In the genomic region with DNA sequence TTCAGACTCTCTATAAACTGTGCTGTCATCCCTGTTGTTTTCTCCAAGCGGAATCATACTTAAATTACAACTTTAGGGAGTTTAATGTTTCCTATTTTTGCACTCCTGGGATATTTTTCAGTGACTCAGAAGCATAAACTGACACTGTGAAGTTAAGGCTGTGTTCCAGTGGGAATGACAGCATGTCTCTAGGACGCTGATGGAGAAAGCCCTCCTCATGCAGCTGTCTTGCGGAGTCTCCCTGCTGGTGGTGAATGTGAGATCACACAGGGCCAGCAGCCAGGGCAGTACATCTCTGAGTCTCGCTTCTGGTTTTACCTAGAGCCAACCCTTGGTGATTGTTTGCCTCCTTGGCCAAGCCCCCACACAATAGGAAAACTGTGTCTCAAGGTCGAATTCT, we compare ENCODE assay signal across 12 cellular contexts. TPM values are rescaled to one million over a fixed set of nuclear protein-coding genes. Genes with fewer than 3 reads are reported as not detected.
DNase-seq lines count a peak whose midpoint lies in the region; TF ChIP-seq lines count a peak whose summit lies in the region.
"Had no signal": no experiment of that assay in that cellular context is flagged by ENCODE, and none has a peak within 500 bp of the region (broad histone marks: within the 10 kb centered on the region; RNA-seq: fewer than 3 reads in every experiment).

No MANE protein-coding gene starts in this region.

- no peak for TF ChIP-seq CTCF in HFFc6 (IDR thresholded peaks at IDR 0.05)

- peak overlapping the region; percentile 26; the same call in 1 of the 2 replicates for H3K27ac Mint-ChIP-seq in HFFc6

- no peak overlapping the region for H3K27ac ChIP-seq in effector memory CD4-positive, alpha-beta T cell (ENCODE audit: insufficient read depth, low read length, poor library complexity, severe bottlenecking)

- peak; percentile 22 for DNase-seq in HFFc6
- peak; percentile 8 for DNase-seq in cerebellum (ENCODE audit: low spot score)
- DNase-seq in iPS-NIHi7 (ENCODE audit: extremely low spot score), result peak; percentile 37
- DNase-seq in skeletal muscle cell (ENCODE audit: low read depth), result peak; percentile 86
- no peak for DNase-seq in activated CD4-positive, CD25-positive, alpha-beta regulatory T cell treated with anti-CD3 and anti-CD28 coated beads, Interleukin-2, amount 50 U/mL, for 72 hours
- DNase-seq in NCI-H69 (lab: John Stamatoyannopoulos, UW), result no peak
- no peak for DNase-seq in effector memory CD4-positive, alpha-beta T cell
- no peak for DNase-seq in NCI-H1417 treated with DMSO at 0.1 percent for 48 hours (lab: John Stamatoyannopoulos, UW)
- DNase-seq: cerebellar nuclear complex; NCI-H187 treated with DMSO at 0.1 percent for 48 hours; stimulated activated CD4-positive, alpha-beta T cell treated with anti-CD3 and anti-CD28 coated beads, Interleukin-4, amount 100 ng/mL, for 1 hour had no signal

- H3K4me1 Mint-ChIP-seq in HFFc6 (ENCODE audit: low read depth), result peaks cover 32% of the 10 kb centered on the region

- H3K9me3 ChIP-seq in effector memory CD4-positive, alpha-beta T cell (ENCODE audit: control insufficient read depth, low read length), result no peaks in the 10 kb centered on the region

- no peak overlapping the region for H3K4me3 ChIP-seq in skeletal muscle cell (ENCODE audit: low read depth, low read length)
- no peak overlapping the region for H3K4me3 ChIP-seq in effector memory CD4-positive, alpha-beta T cell (ENCODE audit: insufficient read depth, low read depth, low read length, poor library complexity, severe bottlenecking)

- H3K9me3 Mint-ChIP-seq in HFFc6, result no peaks in the 10 kb centered on the region
- H3K9me3 Mint-ChIP-seq: natural killer cell treated with Interleukin-12 subunit alpha and Interleukin-12 subunit beta and Interleukin-15 and Interleukin-18, amount 100 ng/mL, for 72 hours had no signal

- peaks cover 22% of the 10 kb centered on the region for H3K4me1 ChIP-seq in effector memory CD4-positive, alpha-beta T cell (ENCODE audit: control insufficient read depth, insufficient read depth, low read length, poor library complexity, severe bottlenecking)

- H3K4me3 Mint-ChIP-seq in HFFc6, result no peak overlapping the region

- H3K27me3 ChIP-seq in effector memory CD4-positive, alpha-beta T cell (replicated peaks; ENCODE audit: control insufficient read depth, insufficient read depth, low read length, poor library complexity, severe bottlenecking), result no peaks in the 10 kb centered on the region

- peaks cover 6% of the 10 kb centered on the region for H3K36me3 Mint-ChIP-seq in HFFc6 (ENCODE audit: low read depth)

- H3K36me3 ChIP-seq in effector memory CD4-positive, alpha-beta T cell (ENCODE audit: control insufficient read depth, insufficient read depth, low read length), result no peaks in the 10 kb centered on the region

- H3K27me3 Mint-ChIP-seq in HFFc6 (ENCODE audit: insufficient read depth), result no peaks in the 10 kb centered on the region; the same call in 1 of the 2 replicates
- H3K27me3 Mint-ChIP-seq: natural killer cell treated with Interleukin-12 subunit alpha and Interleukin-12 subunit beta and Interleukin-15 and Interleukin-18, amount 100 ng/mL, for 72 hours had no signal

RNA-seq across cellular contexts. Expression of gene NFKB1, which starts 53.3 kb away (rescaled TPM):
- total RNA-seq in HFFc6 (2021; fragmentation: NEBNext Ultra II Directional; extraction: Animal tissue kit (Norgen Biotek cat#: 25700)), result 10 to 100 TPM; 21.7 to 31.3 (median 27.5) TPM
- 11.1 TPM for total RNA-seq in cerebellum

Comparison
In these comparisons a context has a peak if more than half of its experiments do, and no peak if none do; other contexts are left out.
1. DNase-seq: peak in HFFc6 (single experiment), cerebellum (single experiment), iPS-NIHi7 (single experiment) and skeletal muscle cell (single experiment); none in activated CD4-positive, CD25-positive, alpha-beta regulatory T cell treated with anti-CD3 and anti-CD28 coated beads, Interleukin-2, amount 50 U/mL, for 72 hours (single experiment), NCI-H69 (single experiment), effector memory CD4-positive, alpha-beta T cell (0 of 3) and NCI-H1417 treated with DMSO at 0.1 percent for 48 hours (single experiment).